ENCODE assay signal across 23 cellular contexts in the genomic region with DNA sequence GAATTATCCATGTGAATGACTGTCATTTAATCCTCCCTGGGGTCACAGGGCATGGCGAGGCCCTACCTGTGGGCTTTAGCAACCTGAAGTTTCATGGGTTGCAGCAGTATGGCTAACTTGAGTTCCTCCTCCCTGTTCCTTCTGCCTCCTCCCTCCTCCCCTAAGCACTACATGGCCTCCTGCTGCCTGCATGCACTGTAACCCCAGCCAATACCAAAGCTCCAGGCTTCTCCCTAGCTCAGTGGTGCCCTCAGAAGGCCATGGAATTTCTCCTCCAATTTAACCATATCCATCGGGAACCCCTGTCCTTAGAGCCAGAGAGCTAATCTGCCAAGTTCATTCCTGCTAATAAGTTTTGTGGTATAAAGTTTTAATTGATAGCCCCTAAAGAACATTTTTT.
DNase-seq lines count a peak whose midpoint lies in the region; ATAC-seq and TF ChIP-seq lines count a peak whose summit lies in the region.
"Had no signal": no experiment of that assay in that cellular context is flagged by ENCODE, and none has a peak within 500 bp of the region (broad histone marks: within the 10 kb centered on the region; RNA-seq: fewer than 3 reads in every experiment).

No MANE protein-coding gene starts in this region.

- H3F3A ChIP-seq in PC-9 (ENCODE audit: insufficient read depth, low read depth) = no peaks in the 10 kb centered on the region; the same call in 1 of the 2 replicates

- H3K27ac Mint-ChIP-seq in activated CD8-positive, alpha-beta memory T cell treated with anti-CD3 and anti-CD28 coated beads, Interleukin-2, amount 10 ng/mL, durations not matched to agents 7 days and 5 days = no peak overlapping the region
- H3K27ac Mint-ChIP-seq: activated T-helper 1 cell treated with anti-CD3 and anti-CD28 coated beads, Interleukin-12 subunit alpha, Interleukin-12 subunit beta, Interleukin-2, Interleukin-4 antibody, amounts not matched to agents 30 ng/mL and 10 ng/mL and 1 ng/mL, durations not matched to agents 14 hours and 24 hours and 36 hours; CD4-positive, CD25-positive, alpha-beta regulatory T cell; dendritic cell treated with granulocyte-macrophage colony-stimulating factor and Interleukin-4, amounts not matched to agents 40 ng/mL and 50 ng/mL, for 4 days; T-helper 1 cell treated with Interleukin-12 subunit alpha and Interleukin-12 subunit beta and Interleukin-4 antibody, amounts not matched to agents 30 μg/mL and 1 μg/mL, for 36 hours had no signal

- H3K27ac ChIP-seq in PC-9 = no peak overlapping the region
- H3K27ac ChIP-seq: brain microvascular endothelial cell, transverse colon, VCaP had no signal

- CTCF ChIA-PET in activated CD8-positive, alpha-beta memory T cell treated with anti-CD3 and anti-CD28 coated beads, Interleukin-2, amount 10 ng/mL, durations not matched to agents 7 days and 5 days (lab: Charles Lee) = no interaction called here
- CTCF ChIA-PET in PC-9 (lab: Charles Lee) = no interaction called here

- intact Hi-C loops in PC-9 (cut with micrococcal nuclease; ENCODE audit: unreplicated experiment) = no loop called here

- TF ChIP-seq CTCF in PC-9 (conservative IDR thresholded peaks at IDR 0.05) = no peak

- POLR2A ChIA-PET in PC-9 (lab: Charles Lee; ENCODE audit: unreplicated experiment) = no interaction called here

- H3K27me3 ChIP-seq in PC-9 (ENCODE audit: insufficient read depth, low read depth) = no peaks in the 10 kb centered on the region
- H3K27me3 ChIP-seq: brain microvascular endothelial cell, transverse colon had no signal

- H3K4me1 Mint-ChIP-seq in activated CD8-positive, alpha-beta memory T cell treated with anti-CD3 and anti-CD28 coated beads, Interleukin-2, amount 10 ng/mL, durations not matched to agents 7 days and 5 days = no peaks in the 10 kb centered on the region
- H3K4me1 Mint-ChIP-seq: CD4-positive, CD25-positive, alpha-beta regulatory T cell had no signal

- H3K4me1 ChIP-seq in PC-9 (replicated peaks; ENCODE audit: insufficient read depth) = peaks cover 26% of the 10 kb centered on the region

- no peaks in the 10 kb centered on the region for H4K20me1 ChIP-seq in PC-9 (ENCODE audit: insufficient read depth)

- H3K36me3 ChIP-seq in PC-9 (ENCODE audit: low read depth) = no peaks in the 10 kb centered on the region
- H3K36me3 ChIP-seq: brain microvascular endothelial cell, transverse colon had no signal

- no peaks in the 10 kb centered on the region for H3K36me3 Mint-ChIP-seq in activated CD8-positive, alpha-beta memory T cell treated with anti-CD3 and anti-CD28 coated beads, Interleukin-2, amount 10 ng/mL, durations not matched to agents 7 days and 5 days
- H3K36me3 Mint-ChIP-seq: CD4-positive, CD25-positive, alpha-beta regulatory T cell had no signal

- no peaks in the 10 kb centered on the region for H3K9me3 ChIP-seq in PC-9 (ENCODE audit: insufficient read depth, low read depth)
- H3K9me3 ChIP-seq: transverse colon had no signal

- ATAC-seq in activated CD8-positive, alpha-beta memory T cell treated with anti-CD3 and anti-CD28 coated beads, Interleukin-2, amount 10 ng/mL, durations not matched to agents 7 days and 5 days = no peak

- no peaks in the 10 kb centered on the region for H3K9me2 ChIP-seq in PC-9 (ENCODE audit: insufficient read depth)

- no peaks in the 10 kb centered on the region for H3K79me2 ChIP-seq in PC-9 (ENCODE audit: low read depth)

- no peak overlapping the region for H3K4me3 Mint-ChIP-seq in activated CD8-positive, alpha-beta memory T cell treated with anti-CD3 and anti-CD28 coated beads, Interleukin-2, amount 10 ng/mL, durations not matched to agents 7 days and 5 days
- H3K4me3 Mint-ChIP-seq: activated T-helper 1 cell treated with anti-CD3 and anti-CD28 coated beads, Interleukin-12 subunit alpha, Interleukin-12 subunit beta, Interleukin-2, Interleukin-4 antibody, amounts not matched to agents 30 ng/mL and 10 ng/mL and 1 ng/mL, durations not matched to agents 14 hours and 24 hours and 36 hours; CD4-positive, CD25-positive, alpha-beta regulatory T cell; dendritic cell treated with granulocyte-macrophage colony-stimulating factor and Interleukin-4, amounts not matched to agents 40 ng/mL and 50 ng/mL, for 4 days; T-helper 1 cell treated with Interleukin-12 subunit alpha and Interleukin-12 subunit beta and Interleukin-4 antibody, amounts not matched to agents 30 μg/mL and 1 μg/mL, for 36 hours had no signal

- peaks cover 4% of the 10 kb centered on the region for H3K27me3 Mint-ChIP-seq in activated CD8-positive, alpha-beta memory T cell treated with anti-CD3 and anti-CD28 coated beads, Interleukin-2, amount 10 ng/mL, durations not matched to agents 7 days and 5 days
- H3K27me3 Mint-ChIP-seq: CD4-positive, CD25-positive, alpha-beta regulatory T cell; dendritic cell treated with granulocyte-macrophage colony-stimulating factor and Interleukin-4, amounts not matched to agents 40 ng/mL and 50 ng/mL, for 4 days had no signal

- peak; percentile 9 for DNase-seq in NCI-H748 (lab: John Stamatoyannopoulos, UW; ENCODE audit: unreplicated experiment)
- DNase-seq in NCI-H748 treated with DMSO at 0.1 percent for 48 hours (lab: John Stamatoyannopoulos, UW) = no peak
- peak; percentile 15 for DNase-seq in HT-29 (ENCODE audit: low spot score)
- DNase-seq in SW480 (ENCODE audit: low spot score) = peak; percentile 6
- peak; percentile 29 for DNase-seq in left kidney (ENCODE audit: low read depth, low spot score)
- DNase-seq in activated CD8-positive, alpha-beta memory T cell treated with anti-CD3 and anti-CD28 coated beads, Interleukin-2, amount 10 ng/mL, durations not matched to agents 7 days and 5 days = no peak
- DNase-seq in PC-9 = no peak
- DNase-seq in GF-D8 (lab: John Stamatoyannopoulos, UW) = no peak
- DNase-seq: activated CD8-positive, alpha-beta memory T cell treated with anti-CD3 and anti-CD28 coated beads for 24 hours; brain microvascular endothelial cell; CD4-positive, CD25-positive, alpha-beta regulatory T cell; foreskin melanocyte; Karpas-422; NCI-H1092 treated with DMSO at 0.1 percent for 48 hours; NCI-H2227 treated with DMSO at 0.1 percent for 48 hours; nucleus accumbens; SHP77; stimulated activated naive CD4-positive, alpha-beta T cell treated with Interleukin-2 at 50 U/mL for 16 hours; transverse colon had no signal

- no peak overlapping the region for H3K4me3 ChIP-seq in PC-9
- H3K4me3 ChIP-seq: transverse colon had no signal

- BruUV-seq in PC-9 (replicated peaks; lab: Mats Ljungman, UMichigan) = no TSS peak

- no peak overlapping the region for H3K4me2 ChIP-seq in PC-9

- H2AFZ ChIP-seq in PC-9 = no peak overlapping the region

- no peaks in the 10 kb centered on the region for H3K9me3 Mint-ChIP-seq in activated CD8-positive, alpha-beta memory T cell treated with anti-CD3 and anti-CD28 coated beads, Interleukin-2, amount 10 ng/mL, durations not matched to agents 7 days and 5 days (ENCODE audit: low read depth)
- H3K9me3 Mint-ChIP-seq: activated T-helper 1 cell treated with anti-CD3 and anti-CD28 coated beads, Interleukin-12 subunit alpha, Interleukin-12 subunit beta, Interleukin-2, Interleukin-4 antibody, amounts not matched to agents 30 ng/mL and 10 ng/mL and 1 ng/mL, durations not matched to agents 14 hours and 24 hours and 36 hours; CD4-positive, CD25-positive, alpha-beta regulatory T cell; dendritic cell treated with granulocyte-macrophage colony-stimulating factor and Interleukin-4, amounts not matched to agents 40 ng/mL and 50 ng/mL, for 4 days; T-helper 1 cell treated with Interleukin-12 subunit alpha and Interleukin-12 subunit beta and Interleukin-4 antibody, amounts not matched to agents 30 μg/mL and 1 μg/mL, for 36 hours had no signal

Comparison
In these comparisons a context has a peak if more than half of its experiments do, and no peak if none do; other contexts are left out.
1. DNase-seq: peak in NCI-H748 (single experiment), HT-29 (single experiment), SW480 (single experiment) and left kidney (single experiment); none in NCI-H748 treated with DMSO at 0.1 percent for 48 hours (single experiment), activated CD8-positive, alpha-beta memory T cell treated with anti-CD3 and anti-CD28 coated beads, Interleukin-2, amount 10 ng/mL, durations not matched to agents 7 days and 5 days (single experiment), PC-9 (0 of 2) and GF-D8 (single experiment).